In the genomic region with DNA sequence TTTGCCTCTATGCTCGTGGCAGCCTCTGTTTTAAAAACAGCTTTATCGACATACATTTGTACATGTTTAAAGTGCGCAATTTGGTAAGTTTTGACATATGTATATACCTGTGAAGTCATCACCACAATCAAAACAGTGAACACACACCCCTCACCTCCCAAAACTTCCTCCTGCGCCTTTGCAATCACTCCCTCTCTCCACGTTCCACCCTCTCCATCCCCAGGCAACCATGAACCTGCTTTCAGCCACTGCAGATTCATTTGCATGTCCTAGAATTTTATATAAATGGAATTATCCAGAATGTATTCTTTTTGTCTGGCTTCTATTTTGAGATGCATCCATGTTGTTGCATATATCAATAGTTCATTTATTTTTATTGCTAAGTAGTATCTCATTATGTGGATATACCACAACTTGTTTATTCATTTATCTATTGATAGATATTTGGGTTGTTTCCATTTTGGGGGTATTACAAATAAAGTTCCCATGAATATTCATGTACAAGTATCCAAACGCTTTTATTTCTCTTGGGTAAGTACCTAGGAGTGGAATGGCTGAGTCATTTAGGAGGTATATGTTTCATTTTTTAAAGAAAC, we compare ENCODE assay signal across 15 cellular contexts. TPM values are rescaled to one million over a fixed set of nuclear protein-coding genes. Genes with fewer than 3 reads are reported as not detected.
A peak's percentile ranks its signal among the peaks of the same experiment; 100 is the strongest.
DNase-seq lines count a peak whose midpoint lies in the region; ATAC-seq and TF ChIP-seq lines count a peak whose summit lies in the region.
"Had no signal": no experiment of that assay in that cellular context is flagged by ENCODE, and none has a peak within 500 bp of the region (broad histone marks: within the 10 kb centered on the region; RNA-seq: fewer than 3 reads in every experiment).

No MANE protein-coding gene starts in this region.

- H3K9me3 ChIP-seq in BE2C (no peaks in the 10 kb centered on the region), HEK293 (ENCODE audit: control insufficient read depth, insufficient read depth, low read depth, low read length) (no peaks in the 10 kb centered on the region), gastroesophageal sphincter (no peaks in the 10 kb centered on the region)
- H3K9me3 ChIP-seq: Caco-2, HAP-1 had no signal

- intact Hi-C loops in dorsolateral prefrontal cortex (cut with DNase I) = no loop called here

- DNase-seq in BE2C = no peak
- DNase-seq in dorsolateral prefrontal cortex = no peak
- DNase-seq in iris pigment epithelial cell (ENCODE audit: low read depth) = peak; percentile 5
- no peak for DNase-seq in cerebellum (ENCODE audit: low spot score)
- DNase-seq: Caco-2; CD4-positive, CD25-positive, alpha-beta regulatory T cell; CD8-positive, alpha-beta T cell; DND-41; GM23248 had no signal

- H3K27ac ChIP-seq in HEK293 (ENCODE audit: extremely low read depth, low read depth, low read length) (no peak overlapping the region), dorsolateral prefrontal cortex (peak overlapping the region in 41 of 59 donors; percentile 8 to 77 (median 61)), gastroesophageal sphincter (no peak overlapping the region)
- H3K27ac ChIP-seq: BLaER1, C4-2B, GM23248 had no signal

- TF ChIP-seq POLR2A in gastroesophageal sphincter (IDR thresholded peaks at IDR 0.05) = no peak

- no peak for TF ChIP-seq EP300 in gastroesophageal sphincter (IDR thresholded peaks at IDR 0.05)

- H3K4me3 ChIP-seq in BE2C (ENCODE audit: low read depth, low read length) (peak overlapping the region; percentile 36), HEK293 (ENCODE audit: low read depth, low read length) (no peak overlapping the region), dorsolateral prefrontal cortex (no peak overlapping the region), gastroesophageal sphincter (no peak overlapping the region)
- H3K4me3 ChIP-seq: BLaER1, GM23248, HAP-1 had no signal

- ATAC-seq in gastroesophageal sphincter = no peak
- ATAC-seq: CD8-positive, alpha-beta T cell had no signal

- POLR2A ChIA-PET in HEK293 (lab: Yijun Ruan, JAX) = no interaction called here

- TF ChIP-seq CTCF in BE2C (IDR thresholded peaks at IDR 0.05; ENCODE audit: low read depth, low read length) (no peak), HEK293 (tag by site-specific recombination; IDR thresholded peaks at IDR 0.05) (no peak), dorsolateral prefrontal cortex (IDR thresholded peaks at IDR 0.05 in 54 of 56, conservative IDR thresholded peaks at IDR 0.05 in 2 of 56; ENCODE audit: low read depth in 1 of 56, partially characterized antibody in 56 of 56) (no peak), gastroesophageal sphincter (IDR thresholded peaks at IDR 0.05) (no peak)

- WGBS in gastroesophageal sphincter (ENCODE audit: low coverage in 1 of 2), 2 donors = 74 to 86% methylated on average over 5 to 6 of the region's 6 CpGs

- CTCF ChIA-PET in HEK293 (lab: Yijun Ruan, JAX) = no interaction called here

- H3K27me3 ChIP-seq in BE2C (no peaks in the 10 kb centered on the region), dorsolateral prefrontal cortex (peaks cover 0 to 14% (median 0%) of the 10 kb centered on the region in 45 donors), gastroesophageal sphincter (peaks cover 18% of the 10 kb centered on the region)
- H3K27me3 ChIP-seq: BLaER1 had no signal

- H3K36me3 ChIP-seq in BE2C (no peaks in the 10 kb centered on the region), HEK293 (ENCODE audit: control insufficient read depth in 2 of 2, insufficient read depth in 1 of 2, low read length in 2 of 2) (no peaks in the 10 kb centered on the region), gastroesophageal sphincter (no peaks in the 10 kb centered on the region)
- H3K36me3 ChIP-seq: BLaER1, HAP-1 had no signal

- peaks cover 25% of the 10 kb centered on the region for H3K4me1 ChIP-seq in BE2C
- H3K4me1 ChIP-seq in HEK293 (ENCODE audit: control insufficient read depth, insufficient read depth, low read length) = no peaks in the 10 kb centered on the region
- H3K4me1 ChIP-seq in gastroesophageal sphincter = no peaks in the 10 kb centered on the region
- H3K4me1 ChIP-seq: BLaER1, Caco-2, HAP-1 had no signal

TF ChIP-seq in HEK293, 187 proteins besides CTCF, POLR2A, EP300 and RAD21:
- TF ChIP-seq ZNF664 (tag by site-specific recombination; IDR thresholded peaks at IDR 0.05) (peak; percentile 57; the same call in 1 of the 2 replicates), ZNF768 (tag by site-specific recombination; IDR thresholded peaks at IDR 0.05) (no peak)
TF ChIP-seq in HEK293: peak in this region for 1.

RNA-seq across cellular contexts. Expression of gene CHGA, which starts 15.5 kb away (rescaled TPM):
- 6,216 TPM for polyA plus RNA-seq in BE2C (2012; ENCODE audit: insufficient read depth, insufficient read length, low read depth)
- total RNA-seq in dorsolateral prefrontal cortex = 100 to 1,000 TPM; 128 to 561 (median 344) TPM
- 1 to 10 TPM in 3 of 4 donors, not detected in 1; 1.8 TPM for total RNA-seq in gastroesophageal sphincter
- total RNA-seq in cerebellum = 26.8 TPM
- total RNA-seq: A172; Caco-2; CD4-positive, CD25-positive, alpha-beta regulatory T cell; CD8-positive, alpha-beta T cell; GM23248 had no signal
- polyA plus RNA-seq: GM23248 had no signal

Comparison
In these comparisons a context has a peak if more than half of its experiments do, and no peak if none do; other contexts are left out.
1. H3K27ac ChIP-seq: peak in dorsolateral prefrontal cortex (41 of 59); none in HEK293 (single experiment) and gastroesophageal sphincter (0 of 4).